9 cellular contexts compared by ENCODE assay signal in genomic region chr7:155860840-155861479, GRCh38. TPM values are rescaled to one million over a fixed set of nuclear protein-coding genes. Genes with fewer than 3 reads are reported as not detected.
DNase-seq lines count a peak whose midpoint lies in the region; ATAC-seq and TF ChIP-seq lines count a peak whose summit lies in the region.
"Had no signal": no experiment of that assay in that cellular context is flagged by ENCODE, and none has a peak within 500 bp of the region (broad histone marks: within the 10 kb centered on the region; RNA-seq: fewer than 3 reads in every experiment).

No MANE protein-coding gene starts in this region.

- intact Hi-C loops in mucosa of descending colon (cut with DNase I, micrococcal nuclease), result no loop called here

- DNase-seq in COR-L47 (lab: John Stamatoyannopoulos, UW) (peak; percentile 64), NCI-H1694 treated with DMSO at 0.1 percent for 48 hours (lab: John Stamatoyannopoulos, UW) (peak; percentile 39), cardiac fibroblast (ENCODE audit: low read depth in 2 of 2) (peak; percentile 49 to 90), mucosa of descending colon (no peak), NCI-H2107 treated with DMSO at 0.1 percent for 48 hours (lab: John Stamatoyannopoulos, UW; ENCODE audit: unreplicated experiment) (no peak), HK-2 (ENCODE audit: unreplicated experiment) (no peak), NCI-H510A treated with DMSO at 0.1 percent for 48 hours (lab: John Stamatoyannopoulos, UW) (no peak)
- no peak for DNase-seq in activated CD4-positive, alpha-beta T cell treated with anti-CD3 and anti-CD28 coated beads for 1 hour
- DNase-seq: NCI-H510A had no signal

- H3K4me3 ChIP-seq in cardiac fibroblast (replicated peaks in 1 of 2; ENCODE audit: low read depth in 2 of 2, low read length in 2 of 2), result no peak overlapping the region
- H3K4me3 ChIP-seq in mucosa of descending colon, result no peak overlapping the region

- H3K36me3 ChIP-seq in mucosa of descending colon (ENCODE audit: low read depth), result no peaks in the 10 kb centered on the region

- TF ChIP-seq CTCF in cardiac fibroblast (IDR thresholded peaks at IDR 0.05; ENCODE audit: low read depth, low read length) (no peak), mucosa of descending colon (IDR thresholded peaks at IDR 0.05) (no peak)

- peaks cover 2% of the 10 kb centered on the region for H3K4me1 ChIP-seq in mucosa of descending colon (ENCODE audit: low read depth)

- ATAC-seq in mucosa of descending colon, result peak; percentile 51

- no peaks in the 10 kb centered on the region for H3K9me3 ChIP-seq in mucosa of descending colon

RNA-seq across cellular contexts. Expression of gene SHH, which starts 48.7 kb away (rescaled TPM):
- 1 to 10 TPM; 2.4 to 9.6 (median 6.6) TPM for total RNA-seq in mucosa of descending colon

Comparison
In these comparisons a context has a peak if more than half of its experiments do, and no peak if none do; other contexts are left out.
1. DNase-seq: peak in COR-L47 (single experiment), NCI-H1694 treated with DMSO at 0.1 percent for 48 hours (single experiment) and cardiac fibroblast (2 of 2); none in mucosa of descending colon (0 of 3), NCI-H2107 treated with DMSO at 0.1 percent for 48 hours (single experiment), HK-2 (single experiment), activated CD4-positive, alpha-beta T cell treated with anti-CD3 and anti-CD28 coated beads for 1 hour (single experiment) and NCI-H510A treated with DMSO at 0.1 percent for 48 hours (single experiment).